ENCODE assay signal across 17 cellular contexts in the genomic region with DNA sequence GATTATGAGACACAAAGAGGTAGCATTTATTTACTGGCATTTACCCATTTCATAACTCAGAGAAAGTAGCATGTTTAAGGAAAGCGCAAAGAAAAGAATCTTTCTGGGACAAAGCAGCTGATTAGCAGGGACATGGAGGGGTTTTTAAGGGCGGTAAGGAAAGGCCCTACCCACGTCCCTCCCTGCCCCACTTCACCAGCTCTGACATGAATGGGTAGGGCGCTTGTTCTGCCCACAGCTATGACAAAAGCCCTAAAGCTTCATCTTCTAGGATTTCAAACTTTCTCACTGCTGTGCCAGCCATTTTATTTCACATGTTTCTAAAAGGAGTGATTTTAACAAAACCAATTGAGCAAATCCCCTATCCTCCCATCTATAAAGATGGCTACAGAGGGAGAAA.
DNase-seq lines count a peak whose midpoint lies in the region; FAIRE-seq and TF ChIP-seq lines count a peak whose summit lies in the region.
"Had no signal": no experiment of that assay in that cellular context is flagged by ENCODE, and none has a peak within 500 bp of the region (broad histone marks: within the 10 kb centered on the region; RNA-seq: fewer than 3 reads in every experiment).

No MANE protein-coding gene starts in this region.

- H3K27me3 Mint-ChIP-seq in type B pancreatic cell: no peaks in the 10 kb centered on the region
- H3K27me3 Mint-ChIP-seq: CD4-positive, alpha-beta memory T cell had no signal

- H3K4me3 ChIP-seq in BLaER1 treated with 17β-estradiol and CSF1 and Interleukin-3, amounts not matched to agents 10 nM and 100 nM: no peak overlapping the region
- H3K4me3 ChIP-seq in bronchial epithelial cell (ENCODE audit: low read depth, low read length) (no peak overlapping the region), esophagus muscularis mucosa (no peak overlapping the region)
- H3K4me3 ChIP-seq: GM23338 had no signal

- intact Hi-C loops in esophagus muscularis mucosa (cut with DNase I): no loop called here

- H3K27ac Mint-ChIP-seq in type B pancreatic cell: peak overlapping the region; percentile 82
- H3K27ac Mint-ChIP-seq: GM23338 had no signal

- H3K9me3 Mint-ChIP-seq in type B pancreatic cell: peaks cover 9% of the 10 kb centered on the region
- H3K9me3 Mint-ChIP-seq: CD4-positive, alpha-beta memory T cell; GM23338 had no signal

- H4K20me1 ChIP-seq in BLaER1 treated with 17β-estradiol and CSF1 and Interleukin-3, amounts not matched to agents 10 nM and 100 nM: no peaks in the 10 kb centered on the region

- H3K36me3 Mint-ChIP-seq in type B pancreatic cell: no peaks in the 10 kb centered on the region
- H3K36me3 Mint-ChIP-seq: CD4-positive, alpha-beta memory T cell had no signal

- no peak overlapping the region for H3K4me3 Mint-ChIP-seq in type B pancreatic cell
- H3K4me3 Mint-ChIP-seq: CD4-positive, alpha-beta memory T cell; GM23338 had no signal

- H3K4me1 Mint-ChIP-seq in type B pancreatic cell (ENCODE audit: unreplicated experiment): peaks cover 8% of the 10 kb centered on the region
- H3K4me1 Mint-ChIP-seq: GM23338 had no signal

- peaks cover 4 to 27% (median 19%) of the 10 kb centered on the region in 10 experiments; a peak in 18 of 20 replicates for H3K4me1 ChIP-seq in BLaER1 treated with 17β-estradiol and CSF1 and Interleukin-3, amounts not matched to agents 10 nM and 100 nM
- peaks cover 11 to 18% (median 14%) of the 10 kb centered on the region in 4 donors for H3K4me1 ChIP-seq in esophagus muscularis mucosa

- DNase-seq in bronchial epithelial cell (ENCODE audit: low read depth) (peak; percentile 46), esophagus muscularis mucosa (ENCODE audit: extremely low spot score) (peak; percentile 24), type B pancreatic cell (ENCODE audit: extremely low spot score, unreplicated experiment) (no peak), caudate nucleus (lab: John Stamatoyannopoulos, UW) (no peak), HT-29 (ENCODE audit: low spot score) (no peak), DMS53 treated with DMSO at 0.1 percent for 48 hours (lab: John Stamatoyannopoulos, UW; ENCODE audit: unreplicated experiment) (no peak)
- DNase-seq: ACHN; CD4-positive, alpha-beta memory T cell; DMS79 treated with DMSO at 0.1 percent for 48 hours; EL; H7 had no signal

- TF ChIP-seq POLR2A in esophagus muscularis mucosa (IDR thresholded peaks at IDR 0.05; ENCODE audit: low read depth): no peak

- TF ChIP-seq CTCF in bronchial epithelial cell (IDR thresholded peaks at IDR 0.05; ENCODE audit: insufficient read depth, low read length, severe bottlenecking) (no peak), esophagus muscularis mucosa (IDR thresholded peaks at IDR 0.05) (no peak), type B pancreatic cell (conservative IDR thresholded peaks at IDR 0.05) (no peak)

- H3K9ac ChIP-seq in BLaER1 treated with 17β-estradiol and CSF1 and Interleukin-3, amounts not matched to agents 10 nM and 100 nM: no peak overlapping the region

- H3K27me3 ChIP-seq in BLaER1 treated with 17β-estradiol and CSF1 and Interleukin-3, amounts not matched to agents 10 nM and 100 nM: no peaks in the 10 kb centered on the region
- H3K27me3 ChIP-seq in bronchial epithelial cell (ENCODE audit: control insufficient read depth, insufficient read depth, low read length) (no peaks in the 10 kb centered on the region), esophagus muscularis mucosa (no peaks in the 10 kb centered on the region)

- H3K36me3 ChIP-seq in BLaER1 treated with 17β-estradiol and CSF1 and Interleukin-3, amounts not matched to agents 10 nM and 100 nM: no peaks in the 10 kb centered on the region
- H3K36me3 ChIP-seq in bronchial epithelial cell (ENCODE audit: control insufficient read depth, insufficient read depth, low read length) (no peaks in the 10 kb centered on the region), esophagus muscularis mucosa (no peaks in the 10 kb centered on the region)

- H3K9me3 ChIP-seq in BLaER1 treated with 17β-estradiol and CSF1 and Interleukin-3, amounts not matched to agents 10 nM and 100 nM (replicated peaks in 1 of 11): peaks cover 0 to 6% (median 0%) of the 10 kb centered on the region in 11 experiments; a peak in 4 of 22 replicates
- H3K9me3 ChIP-seq in esophagus muscularis mucosa: no peaks in the 10 kb centered on the region

- FAIRE-seq in bronchial epithelial cell (lab: Jason Lieb, UNC): no peak
- FAIRE-seq: G401.6, GM12891, HTR-8/SVneo had no signal

- peak overlapping the region in 7 of 11 experiments; percentile 9 to 70 (median 40); a peak in 12 of 22 replicates for H3K4me2 ChIP-seq in BLaER1 treated with 17β-estradiol and CSF1 and Interleukin-3, amounts not matched to agents 10 nM and 100 nM
- H3K4me2 ChIP-seq: GM23338 had no signal

- TF ChIP-seq EP300 in esophagus muscularis mucosa (IDR thresholded peaks at IDR 0.05): no peak

- 95% methylated on average over 4 of the region's 4 CpGs for WGBS in esophagus muscularis mucosa

- no peak overlapping the region for H3K27ac ChIP-seq in BLaER1 treated with 17β-estradiol and CSF1 and Interleukin-3, amounts not matched to agents 10 nM and 100 nM
- H3K27ac ChIP-seq in esophagus muscularis mucosa (replicated peaks in 1 of 4): no peak overlapping the region
- H3K27ac ChIP-seq in caudate nucleus (ENCODE audit: low read depth, low read length): no peak overlapping the region
- H3K27ac ChIP-seq: C4-2B had no signal

Comparison
In these comparisons a context has a peak if more than half of its experiments do, and no peak if none do; other contexts are left out.
1. DNase-seq: peak in bronchial epithelial cell (single experiment) and esophagus muscularis mucosa (single experiment); none in type B pancreatic cell (single experiment), caudate nucleus (0 of 61), HT-29 (single experiment) and DMS53 treated with DMSO at 0.1 percent for 48 hours (single experiment).